In the genomic region with DNA sequence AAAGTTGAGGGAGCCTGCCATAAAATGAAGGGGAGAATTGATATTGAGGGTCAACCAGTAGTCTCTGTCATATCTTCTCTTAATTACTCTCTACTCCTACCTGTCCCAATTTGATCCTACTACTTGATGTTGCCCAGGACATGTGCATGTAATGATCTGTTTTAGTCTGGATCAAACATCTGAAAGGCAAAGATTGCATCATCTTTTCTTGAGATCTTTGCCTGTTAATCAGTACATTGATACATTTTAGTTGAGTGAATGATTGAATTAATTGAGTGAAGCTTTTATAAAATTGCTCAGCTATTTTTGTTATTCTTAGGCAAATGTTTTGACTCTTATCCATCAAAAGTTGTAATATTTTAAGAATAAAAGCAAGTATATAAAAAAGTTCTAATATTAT, we compare ENCODE assay signal across 1 cellular context.
TF ChIP-seq lines count a peak whose summit lies in the region.

No MANE protein-coding gene starts in this region.

TF ChIP-seq in HepG2, 621 proteins besides CTCF, POLR2A, EP300 and RAD21 (continued from another document):
- TF ChIP-seq, protein P1, sequence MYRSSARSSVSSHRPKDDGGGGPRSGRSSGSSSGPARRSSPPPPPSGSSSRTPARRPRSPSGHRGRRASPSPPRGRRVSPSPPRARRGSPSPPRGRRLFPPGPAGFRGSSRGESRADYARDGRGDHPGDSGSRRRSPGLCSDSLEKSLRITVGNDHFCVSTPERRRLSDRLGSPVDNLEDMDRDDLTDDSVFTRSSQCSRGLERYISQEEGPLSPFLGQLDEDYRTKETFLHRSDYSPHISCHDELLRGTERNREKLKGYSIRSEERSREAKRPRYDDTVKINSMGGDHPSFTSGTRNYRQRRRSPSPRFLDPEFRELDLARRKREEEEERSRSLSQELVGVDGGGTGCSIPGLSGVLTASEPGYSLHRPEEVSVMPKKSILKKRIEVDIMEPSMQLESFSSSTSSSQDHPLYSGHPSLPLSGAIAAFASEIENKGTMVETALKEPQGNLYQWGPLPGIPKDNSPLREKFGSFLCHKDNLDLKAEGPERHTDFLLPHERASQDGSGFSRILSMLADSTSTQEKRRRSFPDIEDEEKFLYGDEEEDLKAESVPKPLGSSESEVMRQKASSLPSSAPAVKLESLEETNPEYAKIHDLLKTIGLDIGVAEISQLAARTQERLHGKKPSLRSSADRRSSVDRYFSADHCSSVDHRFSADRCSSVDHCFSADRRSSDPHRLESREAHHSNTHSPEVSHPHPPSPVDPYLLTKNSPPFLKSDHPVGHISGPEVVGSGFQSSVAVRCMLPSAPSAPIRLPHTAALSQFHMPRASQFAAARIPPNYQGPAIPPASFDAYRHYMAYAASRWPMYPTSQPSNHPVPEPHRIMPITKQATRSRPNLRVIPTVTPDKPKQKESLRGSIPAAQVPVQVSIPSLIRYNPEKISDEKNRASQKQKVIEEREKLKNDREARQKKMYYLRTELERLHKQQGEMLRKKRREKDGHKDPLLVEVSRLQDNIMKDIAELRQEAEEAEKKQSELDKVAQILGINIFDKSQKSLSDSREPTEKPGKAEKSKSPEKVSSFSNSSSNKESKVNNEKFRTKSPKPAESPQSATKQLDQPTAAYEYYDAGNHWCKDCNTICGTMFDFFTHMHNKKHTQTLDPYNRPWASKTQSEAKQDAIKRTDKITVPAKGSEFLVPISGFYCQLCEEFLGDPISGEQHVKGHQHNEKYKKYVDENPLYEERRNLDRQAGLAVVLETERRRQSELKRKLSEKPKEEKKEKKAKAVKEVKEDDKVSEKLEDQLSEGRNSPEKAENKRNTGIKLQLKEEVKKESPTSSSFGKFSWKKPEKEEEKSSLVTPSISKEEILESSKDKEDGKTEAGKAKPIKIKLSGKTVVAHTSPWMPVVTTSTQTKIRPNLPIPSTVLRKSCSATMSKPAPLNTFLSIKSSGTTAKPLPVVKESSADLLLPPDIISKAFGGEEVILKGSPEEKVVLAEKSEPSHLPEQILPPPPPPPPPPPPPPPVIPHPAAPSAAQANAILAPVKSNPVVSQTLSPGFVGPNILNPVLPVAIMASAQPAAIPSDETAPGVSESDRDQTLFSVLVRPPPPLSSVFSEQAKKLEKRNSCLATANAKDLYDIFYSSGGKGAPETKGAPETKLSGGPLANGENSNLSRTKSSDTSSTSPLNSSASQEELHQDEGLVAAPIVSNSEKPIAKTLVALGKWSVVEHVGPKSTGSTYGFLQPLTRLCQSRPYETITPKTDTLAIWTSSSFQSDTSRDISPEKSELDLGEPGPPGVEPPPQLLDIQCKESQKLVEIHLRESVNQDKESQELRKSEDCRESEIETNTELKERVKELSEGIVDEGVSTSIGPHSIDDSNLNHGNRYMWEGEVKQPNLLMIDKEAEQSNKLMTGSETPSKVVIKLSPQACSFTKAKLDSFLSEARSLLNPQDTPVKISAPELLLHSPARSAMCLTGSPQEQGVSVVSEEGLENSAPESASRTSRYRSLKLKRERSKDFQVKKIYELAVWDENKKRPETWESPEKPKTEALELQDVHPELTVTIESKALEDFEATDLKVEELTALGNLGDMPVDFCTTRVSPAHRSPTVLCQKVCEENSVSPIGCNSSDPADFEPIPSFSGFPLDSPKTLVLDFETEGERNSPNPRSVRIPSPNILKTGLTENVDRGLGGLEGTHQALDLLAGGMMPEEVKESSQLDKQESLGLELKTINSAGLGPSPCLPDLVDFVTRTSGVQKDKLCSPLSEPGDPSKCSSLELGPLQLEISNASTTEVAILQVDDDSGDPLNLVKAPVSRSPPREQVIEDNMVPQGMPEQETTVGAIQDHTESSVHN (CRISPR knock-in tag; IDR thresholded peaks at IDR 0.05) = no peak
- TF ChIP-seq, protein P2, sequence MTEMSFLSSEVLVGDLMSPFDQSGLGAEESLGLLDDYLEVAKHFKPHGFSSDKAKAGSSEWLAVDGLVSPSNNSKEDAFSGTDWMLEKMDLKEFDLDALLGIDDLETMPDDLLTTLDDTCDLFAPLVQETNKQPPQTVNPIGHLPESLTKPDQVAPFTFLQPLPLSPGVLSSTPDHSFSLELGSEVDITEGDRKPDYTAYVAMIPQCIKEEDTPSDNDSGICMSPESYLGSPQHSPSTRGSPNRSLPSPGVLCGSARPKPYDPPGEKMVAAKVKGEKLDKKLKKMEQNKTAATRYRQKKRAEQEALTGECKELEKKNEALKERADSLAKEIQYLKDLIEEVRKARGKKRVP (CRISPR knock-in tag; IDR thresholded peaks at IDR 0.05) = peak in 1 of 2 experiments; percentile 43; a peak in 1 of 4 replicates
- no peak for TF ChIP-seq ZNF614 (CRISPR knock-in tag; IDR thresholded peaks at IDR 0.05; ENCODE audit: borderline replicate concordance)
- peak; percentile 66 for TF ChIP-seq ATF7 (IDR thresholded peaks at IDR 0.05)
- TF ChIP-seq ATF7 (CRISPR knock-in tag; IDR thresholded peaks at IDR 0.05) = no peak
- TF ChIP-seq, protein P3, sequence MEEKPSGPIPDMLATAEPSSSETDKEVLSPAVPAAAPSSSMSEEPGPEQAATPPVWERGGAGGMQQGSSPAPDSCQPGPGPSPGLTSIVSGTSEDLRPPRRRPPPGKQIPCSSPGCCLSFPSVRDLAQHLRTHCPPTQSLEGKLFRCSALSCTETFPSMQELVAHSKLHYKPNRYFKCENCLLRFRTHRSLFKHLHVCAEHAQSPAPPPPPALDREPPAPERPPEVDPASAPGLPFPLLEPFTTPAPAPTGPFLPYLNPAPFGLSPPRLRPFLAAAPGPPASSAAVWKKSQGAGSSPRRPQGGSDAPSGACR (CRISPR knock-in tag; IDR thresholded peaks at IDR 0.05) = no peak
- TF ChIP-seq ZNF12 (CRISPR knock-in tag; IDR thresholded peaks at IDR 0.05) = no peak
- TF ChIP-seq, protein P4, sequence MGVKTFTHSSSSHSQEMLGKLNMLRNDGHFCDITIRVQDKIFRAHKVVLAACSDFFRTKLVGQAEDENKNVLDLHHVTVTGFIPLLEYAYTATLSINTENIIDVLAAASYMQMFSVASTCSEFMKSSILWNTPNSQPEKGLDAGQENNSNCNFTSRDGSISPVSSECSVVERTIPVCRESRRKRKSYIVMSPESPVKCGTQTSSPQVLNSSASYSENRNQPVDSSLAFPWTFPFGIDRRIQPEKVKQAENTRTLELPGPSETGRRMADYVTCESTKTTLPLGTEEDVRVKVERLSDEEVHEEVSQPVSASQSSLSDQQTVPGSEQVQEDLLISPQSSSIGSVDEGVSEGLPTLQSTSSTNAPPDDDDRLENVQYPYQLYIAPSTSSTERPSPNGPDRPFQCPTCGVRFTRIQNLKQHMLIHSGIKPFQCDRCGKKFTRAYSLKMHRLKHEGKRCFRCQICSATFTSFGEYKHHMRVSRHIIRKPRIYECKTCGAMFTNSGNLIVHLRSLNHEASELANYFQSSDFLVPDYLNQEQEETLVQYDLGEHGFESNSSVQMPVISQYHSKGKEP (CRISPR knock-in tag; IDR thresholded peaks at IDR 0.05) = no peak
- TF ChIP-seq, protein P5, sequence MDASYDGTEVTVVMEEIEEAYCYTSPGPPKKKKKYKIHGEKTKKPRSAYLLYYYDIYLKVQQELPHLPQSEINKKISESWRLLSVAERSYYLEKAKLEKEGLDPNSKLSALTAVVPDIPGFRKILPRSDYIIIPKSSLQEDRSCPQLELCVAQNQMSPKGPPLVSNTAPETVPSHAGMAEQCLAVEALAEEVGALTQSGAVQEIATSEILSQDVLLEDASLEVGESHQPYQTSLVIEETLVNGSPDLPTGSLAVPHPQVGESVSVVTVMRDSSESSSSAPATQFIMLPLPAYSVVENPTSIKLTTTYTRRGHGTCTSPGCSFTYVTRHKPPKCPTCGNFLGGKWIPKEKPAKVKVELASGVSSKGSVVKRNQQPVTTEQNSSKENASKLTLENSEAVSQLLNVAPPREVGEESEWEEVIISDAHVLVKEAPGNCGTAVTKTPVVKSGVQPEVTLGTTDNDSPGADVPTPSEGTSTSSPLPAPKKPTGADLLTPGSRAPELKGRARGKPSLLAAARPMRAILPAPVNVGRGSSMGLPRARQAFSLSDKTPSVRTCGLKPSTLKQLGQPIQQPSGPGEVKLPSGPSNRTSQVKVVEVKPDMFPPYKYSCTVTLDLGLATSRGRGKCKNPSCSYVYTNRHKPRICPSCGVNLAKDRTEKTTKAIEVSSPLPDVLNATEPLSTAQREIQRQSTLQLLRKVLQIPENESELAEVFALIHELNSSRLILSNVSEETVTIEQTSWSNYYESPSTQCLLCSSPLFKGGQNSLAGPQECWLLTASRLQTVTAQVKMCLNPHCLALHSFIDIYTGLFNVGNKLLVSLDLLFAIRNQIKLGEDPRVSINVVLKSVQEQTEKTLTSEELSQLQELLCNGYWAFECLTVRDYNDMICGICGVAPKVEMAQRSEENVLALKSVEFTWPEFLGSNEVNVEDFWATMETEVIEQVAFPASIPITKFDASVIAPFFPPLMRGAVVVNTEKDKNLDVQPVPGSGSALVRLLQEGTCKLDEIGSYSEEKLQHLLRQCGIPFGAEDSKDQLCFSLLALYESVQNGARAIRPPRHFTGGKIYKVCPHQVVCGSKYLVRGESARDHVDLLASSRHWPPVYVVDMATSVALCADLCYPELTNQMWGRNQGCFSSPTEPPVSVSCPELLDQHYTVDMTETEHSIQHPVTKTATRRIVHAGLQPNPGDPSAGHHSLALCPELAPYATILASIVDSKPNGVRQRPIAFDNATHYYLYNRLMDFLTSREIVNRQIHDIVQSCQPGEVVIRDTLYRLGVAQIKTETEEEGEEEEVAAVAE (CRISPR knock-in tag; IDR thresholded peaks at IDR 0.05; ENCODE audit: borderline replicate concordance) = no peak
- TF ChIP-seq TBX3 (IDR thresholded peaks at IDR 0.05; ENCODE audit: borderline replicate concordance) = no peak
- TF ChIP-seq, protein P6, sequence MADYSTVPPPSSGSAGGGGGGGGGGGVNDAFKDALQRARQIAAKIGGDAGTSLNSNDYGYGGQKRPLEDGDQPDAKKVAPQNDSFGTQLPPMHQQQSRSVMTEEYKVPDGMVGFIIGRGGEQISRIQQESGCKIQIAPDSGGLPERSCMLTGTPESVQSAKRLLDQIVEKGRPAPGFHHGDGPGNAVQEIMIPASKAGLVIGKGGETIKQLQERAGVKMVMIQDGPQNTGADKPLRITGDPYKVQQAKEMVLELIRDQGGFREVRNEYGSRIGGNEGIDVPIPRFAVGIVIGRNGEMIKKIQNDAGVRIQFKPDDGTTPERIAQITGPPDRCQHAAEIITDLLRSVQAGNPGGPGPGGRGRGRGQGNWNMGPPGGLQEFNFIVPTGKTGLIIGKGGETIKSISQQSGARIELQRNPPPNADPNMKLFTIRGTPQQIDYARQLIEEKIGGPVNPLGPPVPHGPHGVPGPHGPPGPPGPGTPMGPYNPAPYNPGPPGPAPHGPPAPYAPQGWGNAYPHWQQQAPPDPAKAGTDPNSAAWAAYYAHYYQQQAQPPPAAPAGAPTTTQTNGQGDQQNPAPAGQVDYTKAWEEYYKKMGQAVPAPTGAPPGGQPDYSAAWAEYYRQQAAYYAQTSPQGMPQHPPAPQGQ (CRISPR knock-in tag; IDR thresholded peaks at IDR 0.05; ENCODE audit: borderline replicate concordance) = no peak
- TF ChIP-seq MXD4 (CRISPR knock-in tag; IDR thresholded peaks at IDR 0.05) = no peak
- no peak for TF ChIP-seq ZNF335 (CRISPR knock-in tag; IDR thresholded peaks at IDR 0.05)
- peak; percentile 59; the same call in 1 of the 2 replicates for TF ChIP-seq CEBPB (IDR thresholded peaks at IDR 0.05; ENCODE audit: borderline replicate concordance, low read depth, low read length)
- TF ChIP-seq, protein P7, sequence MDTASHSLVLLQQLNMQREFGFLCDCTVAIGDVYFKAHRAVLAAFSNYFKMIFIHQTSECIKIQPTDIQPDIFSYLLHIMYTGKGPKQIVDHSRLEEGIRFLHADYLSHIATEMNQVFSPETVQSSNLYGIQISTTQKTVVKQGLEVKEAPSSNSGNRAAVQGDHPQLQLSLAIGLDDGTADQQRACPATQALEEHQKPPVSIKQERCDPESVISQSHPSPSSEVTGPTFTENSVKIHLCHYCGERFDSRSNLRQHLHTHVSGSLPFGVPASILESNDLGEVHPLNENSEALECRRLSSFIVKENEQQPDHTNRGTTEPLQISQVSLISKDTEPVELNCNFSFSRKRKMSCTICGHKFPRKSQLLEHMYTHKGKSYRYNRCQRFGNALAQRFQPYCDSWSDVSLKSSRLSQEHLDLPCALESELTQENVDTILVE (CRISPR knock-in tag; IDR thresholded peaks at IDR 0.05) = no peak
- no peak for TF ChIP-seq ZFP41 (CRISPR knock-in tag; IDR thresholded peaks at IDR 0.05; ENCODE audit: borderline replicate concordance)
- no peak for TF ChIP-seq ZNF644 (CRISPR knock-in tag; IDR thresholded peaks at IDR 0.05; ENCODE audit: low read depth)
- TF ChIP-seq ZNF501 (CRISPR knock-in tag; IDR thresholded peaks at IDR 0.05) = no peak
- no peak for TF ChIP-seq HCFC1 (IDR thresholded peaks at IDR 0.05; ENCODE audit: low read depth, low read length)
- TF ChIP-seq RFXANK (CRISPR knock-in tag; IDR thresholded peaks at IDR 0.05) = no peak
- no peak for TF ChIP-seq HOXA3 (CRISPR knock-in tag; IDR thresholded peaks at IDR 0.05)
- TF ChIP-seq ZNF615 (CRISPR knock-in tag; IDR thresholded peaks at IDR 0.05; ENCODE audit: borderline replicate concordance) = no peak
- no peak for TF ChIP-seq MBNL3 (CRISPR knock-in tag; conservative IDR thresholded peaks at IDR 0.05)
- TF ChIP-seq RAD51 (IDR thresholded peaks at IDR 0.05; ENCODE audit: borderline replicate concordance) = no peak
- TF ChIP-seq SUZ12 (IDR thresholded peaks at IDR 0.05; ENCODE audit: low read depth, low read length) = no peak
- TF ChIP-seq MZF1 (CRISPR knock-in tag; IDR thresholded peaks at IDR 0.05; ENCODE audit: borderline replicate concordance) = no peak
